In genomic region chr7:150891740-150892139, GRCh38 we compare ENCODE assay signal across 31 cellular contexts. TPM values are rescaled to one million over a fixed set of nuclear protein-coding genes. Genes with fewer than 3 reads are reported as not detected.
"Had no signal": no experiment of that assay in that cellular context is flagged by ENCODE, and none has a peak within 500 bp of the region (broad histone marks: within the 10 kb centered on the region; RNA-seq: fewer than 3 reads in every experiment).

No MANE protein-coding gene starts in this region.

- H3K36me3 Mint-ChIP-seq: mesothelial cell of epicardium had no signal

- H3K27ac Mint-ChIP-seq: dendritic cell treated with granulocyte-macrophage colony-stimulating factor and Interleukin-4, amounts not matched to agents 40 ng/mL and 50 ng/mL, for 4 days; mesothelial cell of epicardium; naive thymus-derived CD4-positive, alpha-beta T cell; nephron; stimulated activated naive B cell treated with anti-CD40 and anti-IgM and Interleukin-4, amounts not matched to agents 10 μg/mL and 1 μg/mL and 100 μg/mL, for 72 hours; stimulated activated naive CD8-positive, alpha-beta T cell treated with anti-CD3 and anti-CD28 coated beads, Interleukin-15, Interleukin-2, amounts not matched to agents 100 ng/mL and 50 ng/mL, for 24 hours had no signal

- H3K4me3 ChIP-seq: colonic mucosa, esophagus muscularis mucosa, gastroesophageal sphincter, heart right ventricle, left ventricle myocardium inferior, lower lobe of right lung, mucosa of descending colon, psoas muscle, sigmoid colon, thoracic aorta, tibial nerve, upper lobe of right lung, uterus had no signal

- H3K4me3 Mint-ChIP-seq: dendritic cell treated with granulocyte-macrophage colony-stimulating factor and Interleukin-4, amounts not matched to agents 40 ng/mL and 50 ng/mL, for 4 days; mesothelial cell of epicardium; naive thymus-derived CD4-positive, alpha-beta T cell; nephron; stimulated activated naive B cell treated with anti-CD40 and anti-IgM and Interleukin-4, amounts not matched to agents 10 μg/mL and 1 μg/mL and 100 μg/mL, for 72 hours; stimulated activated naive CD8-positive, alpha-beta T cell treated with anti-CD3 and anti-CD28 coated beads, Interleukin-15, Interleukin-2, amounts not matched to agents 100 ng/mL and 50 ng/mL, for 24 hours had no signal

- H3K36me3 ChIP-seq: colonic mucosa, esophagus muscularis mucosa, gastroesophageal sphincter, heart right ventricle, left ventricle myocardium inferior, lower lobe of right lung, sigmoid colon, thoracic aorta, tibial nerve, upper lobe of right lung, uterus had no signal

- H3K27ac ChIP-seq: colonic mucosa, esophagus muscularis mucosa, foreskin keratinocyte, gastroesophageal sphincter, heart right ventricle, left ventricle myocardium inferior, lower lobe of right lung, psoas muscle, sigmoid colon, thoracic aorta, tibial nerve, upper lobe of right lung, uterus had no signal

- H3K4me1 ChIP-seq: colonic mucosa, esophagus muscularis mucosa, foreskin keratinocyte, gastroesophageal sphincter, heart right ventricle, left ventricle myocardium inferior, lower lobe of right lung, psoas muscle, sigmoid colon, tibial nerve, upper lobe of right lung, uterus had no signal

- H3K27me3 ChIP-seq: colonic mucosa, sigmoid colon, uterus had no signal

- H3K4me1 Mint-ChIP-seq: mesothelial cell of epicardium; naive thymus-derived CD4-positive, alpha-beta T cell; nephron had no signal

- DNase-seq: colonic mucosa; effector memory CD4-positive, alpha-beta T cell; foreskin keratinocyte; glutamatergic neuron; heart right ventricle; hippocampal formation; left cardiac atrium; left ventricle myocardium inferior; lower lobe of right lung; mucosa of descending colon; naive thymus-derived CD4-positive, alpha-beta T cell; nucleus accumbens; psoas muscle; right cardiac atrium; sigmoid colon; stimulated activated CD4-positive, alpha-beta T cell treated with anti-CD3 and anti-CD28 coated beads, Interleukin-2, amount 100 ng/mL, for 24 hours; stimulated activated CD4-positive, alpha-beta T cell treated with anti-CD3 and anti-CD28 coated beads, Interleukin-4, amount 100 ng/mL, for 24 hours; stimulated activated naive B cell treated with anti-CD40 and anti-IgM and Interleukin-4, amounts not matched to agents 10 μg/mL and 1 μg/mL and 100 μg/mL, for 72 hours; upper lobe of right lung; uterus had no signal

- H3K9me3 ChIP-seq: colonic mucosa, mucosa of descending colon, psoas muscle, uterus had no signal

RNA-seq across cellular contexts. Expression of gene AOC1, which starts 39.4 kb away (rescaled TPM):
- total RNA-seq: endothelial cell of umbilical vein, fibroblast of lung, foreskin keratinocyte, mesothelial cell of epicardium, osteocyte, thoracic aorta, tibial nerve had no signal
